ENCODE assay signal across 20 cellular contexts in genomic region chr14:92266216-92266615, GRCh38. TPM values are rescaled to one million over a fixed set of nuclear protein-coding genes. Genes with fewer than 3 reads are reported as not detected.
DNase-seq lines count a peak whose midpoint lies in the region; ATAC-seq, FAIRE-seq and TF ChIP-seq lines count a peak whose summit lies in the region.
"Had no signal": no experiment of that assay in that cellular context is flagged by ENCODE, and none has a peak within 500 bp of the region (broad histone marks: within the 10 kb centered on the region; RNA-seq: fewer than 3 reads in every experiment).

No MANE protein-coding gene starts in this region.

- no peak overlapping the region for H3K27ac Mint-ChIP-seq in GM23338
- peak overlapping the region; percentile 53 for H3K27ac Mint-ChIP-seq in nephron progenitor cell
- no peak overlapping the region for H3K27ac Mint-ChIP-seq in effector memory CD8-positive, alpha-beta T cell
- H3K27ac Mint-ChIP-seq: CD4-positive, alpha-beta memory T cell; H9 had no signal

- H3K36me3 Mint-ChIP-seq in GM23338 (ENCODE audit: low read depth) (no peaks in the 10 kb centered on the region), nephron progenitor cell (ENCODE audit: low read depth) (no peaks in the 10 kb centered on the region)
- peaks cover 3% of the 10 kb centered on the region for H3K36me3 Mint-ChIP-seq in effector memory CD8-positive, alpha-beta T cell (ENCODE audit: insufficient read depth)
- H3K36me3 Mint-ChIP-seq: CD4-positive, alpha-beta memory T cell had no signal

- peak overlapping the region; percentile 69; the same call in 1 of the 2 replicates for H2AFZ ChIP-seq in GM23338

- H4K20me1 ChIP-seq in GM23338 (replicated peaks; ENCODE audit: insufficient read depth), result no peaks in the 10 kb centered on the region

- peaks cover 4% of the 10 kb centered on the region; the same call in 1 of the 2 replicates for H3K9me2 ChIP-seq in GM23338 (ENCODE audit: insufficient read depth)

- no peak overlapping the region for H3K4me3 Mint-ChIP-seq in GM23338
- H3K4me3 Mint-ChIP-seq in nephron progenitor cell, result no peak overlapping the region
- H3K4me3 Mint-ChIP-seq in effector memory CD8-positive, alpha-beta T cell, result no peak overlapping the region
- H3K4me3 Mint-ChIP-seq: CD4-positive, alpha-beta memory T cell; H9 had no signal

- DNase-seq in D721Med (ENCODE audit: insufficient read length, low spot score) (peak; percentile 77), GM23338 (ENCODE audit: low spot score) (no peak), WERI-Rb-1 (peak; percentile 75), nephron progenitor cell (no peak)
- DNase-seq in effector memory CD8-positive, alpha-beta T cell, result no peak
- DNase-seq: C1 segment of cervical spinal cord; Calu3; CD4-positive, alpha-beta memory T cell; COR-L47; DMS153; DND-41; H9 had no signal

- no peak overlapping the region for H3K4me2 ChIP-seq in GM23338

- H3K4me1 Mint-ChIP-seq in GM23338 (peaks cover 8% of the 10 kb centered on the region; the same call in 2 of the 3 replicates), nephron progenitor cell (peaks cover 6% of the 10 kb centered on the region)
- H3K4me1 Mint-ChIP-seq in effector memory CD8-positive, alpha-beta T cell (ENCODE audit: low read depth in 2 of 2), result no peaks in the 10 kb centered on the region
- H3K4me1 Mint-ChIP-seq: CD4-positive, alpha-beta memory T cell had no signal

- H3K27me3 Mint-ChIP-seq in GM23338 (ENCODE audit: insufficient read depth, low read depth, poor library complexity) (peaks cover 7% of the 10 kb centered on the region), nephron progenitor cell (ENCODE audit: low read depth, poor library complexity) (peaks cover 17% of the 10 kb centered on the region)
- H3K27me3 Mint-ChIP-seq in effector memory CD8-positive, alpha-beta T cell, result peaks cover 5 to 18% of the 10 kb centered on the region in 2 donors

- H3K36me3 ChIP-seq in GM23338 (ENCODE audit: insufficient read depth) (no peaks in the 10 kb centered on the region), WERI-Rb-1 (no peaks in the 10 kb centered on the region)

- no peaks in the 10 kb centered on the region for H3K79me2 ChIP-seq in GM23338 (replicated peaks; ENCODE audit: insufficient read depth)

- H3K27ac ChIP-seq in GM23338 (ENCODE audit: low read depth) (no peak overlapping the region), WERI-Rb-1 (peak overlapping the region; percentile 73)

- FAIRE-seq in D721Med (lab: Jason Lieb, UNC), result peak; percentile 97
- FAIRE-seq: G401.6, GM12878 had no signal

- TF ChIP-seq CTCF in D721Med (IDR thresholded peaks at IDR 0.05; ENCODE audit: insufficient read depth, missing control alignments) (no peak), GM23338 (conservative IDR thresholded peaks at IDR 0.05; ENCODE audit: low read depth in 2 of 2) (no peak), WERI-Rb-1 (IDR thresholded peaks at IDR 0.05; ENCODE audit: low read depth, low read length) (no peak), nephron progenitor cell (IDR thresholded peaks at IDR 0.05) (no peak)

- no peaks in the 10 kb centered on the region for H3K9me3 ChIP-seq in WERI-Rb-1 (ENCODE audit: severe bottlenecking)

- H3K27me3 ChIP-seq in GM23338 (ENCODE audit: insufficient read depth) (no peaks in the 10 kb centered on the region), WERI-Rb-1 (ENCODE audit: insufficient read depth, low read depth, severe bottlenecking) (no peaks in the 10 kb centered on the region)

- no peaks in the 10 kb centered on the region for H3F3A ChIP-seq in GM23338 (replicated peaks; ENCODE audit: low read depth)

- H3K9me3 Mint-ChIP-seq in GM23338 (no peaks in the 10 kb centered on the region; the same call in 2 of the 3 replicates), nephron progenitor cell (peaks cover 3% of the 10 kb centered on the region)
- no peaks in the 10 kb centered on the region for H3K9me3 Mint-ChIP-seq in effector memory CD8-positive, alpha-beta T cell
- H3K9me3 Mint-ChIP-seq: H9 had no signal

- ATAC-seq in GM23338 (no peak), GM19397 (IDR thresholded peaks at IDR 0.05; ENCODE audit: unreplicated experiment) (no peak), HG02840 (IDR thresholded peaks at IDR 0.05; ENCODE audit: low FRiP score, unreplicated experiment) (no peak)
- no peak for ATAC-seq in effector memory CD8-positive, alpha-beta T cell (replicated peaks)
- ATAC-seq: GM12878, HCT116 had no signal

- no peak overlapping the region for H3K4me3 ChIP-seq in GM23338
- H3K4me3 ChIP-seq in WERI-Rb-1 (ENCODE audit: low read depth, low read length), result peak overlapping the region; percentile 33
- H3K4me3 ChIP-seq: GM12878 had no signal

- no peaks in the 10 kb centered on the region for H3K4me1 ChIP-seq in GM23338 (ENCODE audit: insufficient read depth)

TF ChIP-seq in GM23338, 12 proteins besides CTCF, POLR2A, EP300 and RAD21 (continues in another document):
- TF ChIP-seq ZNF331 (CRISPR knock-in tag; IDR thresholded peaks at IDR 0.05; ENCODE audit: low read depth) (no peak), ZNF114 (CRISPR knock-in tag; IDR thresholded peaks at IDR 0.05) (no peak), EZH2phosphoT487 (IDR thresholded peaks at IDR 0.05; ENCODE audit: unreplicated experiment) (no peak)
- TF ChIP-seq, protein P1, sequence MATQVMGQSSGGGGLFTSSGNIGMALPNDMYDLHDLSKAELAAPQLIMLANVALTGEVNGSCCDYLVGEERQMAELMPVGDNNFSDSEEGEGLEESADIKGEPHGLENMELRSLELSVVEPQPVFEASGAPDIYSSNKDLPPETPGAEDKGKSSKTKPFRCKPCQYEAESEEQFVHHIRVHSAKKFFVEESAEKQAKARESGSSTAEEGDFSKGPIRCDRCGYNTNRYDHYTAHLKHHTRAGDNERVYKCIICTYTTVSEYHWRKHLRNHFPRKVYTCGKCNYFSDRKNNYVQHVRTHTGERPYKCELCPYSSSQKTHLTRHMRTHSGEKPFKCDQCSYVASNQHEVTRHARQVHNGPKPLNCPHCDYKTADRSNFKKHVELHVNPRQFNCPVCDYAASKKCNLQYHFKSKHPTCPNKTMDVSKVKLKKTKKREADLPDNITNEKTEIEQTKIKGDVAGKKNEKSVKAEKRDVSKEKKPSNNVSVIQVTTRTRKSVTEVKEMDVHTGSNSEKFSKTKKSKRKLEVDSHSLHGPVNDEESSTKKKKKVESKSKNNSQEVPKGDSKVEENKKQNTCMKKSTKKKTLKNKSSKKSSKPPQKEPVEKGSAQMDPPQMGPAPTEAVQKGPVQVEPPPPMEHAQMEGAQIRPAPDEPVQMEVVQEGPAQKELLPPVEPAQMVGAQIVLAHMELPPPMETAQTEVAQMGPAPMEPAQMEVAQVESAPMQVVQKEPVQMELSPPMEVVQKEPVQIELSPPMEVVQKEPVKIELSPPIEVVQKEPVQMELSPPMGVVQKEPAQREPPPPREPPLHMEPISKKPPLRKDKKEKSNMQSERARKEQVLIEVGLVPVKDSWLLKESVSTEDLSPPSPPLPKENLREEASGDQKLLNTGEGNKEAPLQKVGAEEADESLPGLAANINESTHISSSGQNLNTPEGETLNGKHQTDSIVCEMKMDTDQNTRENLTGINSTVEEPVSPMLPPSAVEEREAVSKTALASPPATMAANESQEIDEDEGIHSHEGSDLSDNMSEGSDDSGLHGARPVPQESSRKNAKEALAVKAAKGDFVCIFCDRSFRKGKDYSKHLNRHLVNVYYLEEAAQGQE (IDR thresholded peaks at IDR 0.05; ENCODE audit: unreplicated experiment), result no peak

RNA-seq across cellular contexts. Expression of gene SLC24A4, which starts 56.7 kb away (rescaled TPM):
- total RNA-seq in GM23338 (2014; rRNA removed; shearing (Covaris generic)), result 0.38 and 0.39 TPM in 2 replicates
- polyA plus RNA-seq in GM23338 (2016; fragmentation: Nextera tagmentation; extraction: Ambion mirVana), result 0.06 and 0.30 TPM in 2 replicates
- total RNA-seq: A172; Calu3; CD4-positive, alpha-beta memory T cell; H4 had no signal
- polyA plus RNA-seq: BJ; CD4-positive, alpha-beta memory T cell had no signal

Comparison
In these comparisons a context has a peak if more than half of its experiments do, and no peak if none do; other contexts are left out.
1. DNase-seq: peak in D721Med (single experiment) and WERI-Rb-1 (single experiment); none in GM23338 (single experiment), nephron progenitor cell (single experiment) and effector memory CD8-positive, alpha-beta T cell (0 of 3).